Comparison of ENCODE assay signal across 1 cellular context in the genomic region with DNA sequence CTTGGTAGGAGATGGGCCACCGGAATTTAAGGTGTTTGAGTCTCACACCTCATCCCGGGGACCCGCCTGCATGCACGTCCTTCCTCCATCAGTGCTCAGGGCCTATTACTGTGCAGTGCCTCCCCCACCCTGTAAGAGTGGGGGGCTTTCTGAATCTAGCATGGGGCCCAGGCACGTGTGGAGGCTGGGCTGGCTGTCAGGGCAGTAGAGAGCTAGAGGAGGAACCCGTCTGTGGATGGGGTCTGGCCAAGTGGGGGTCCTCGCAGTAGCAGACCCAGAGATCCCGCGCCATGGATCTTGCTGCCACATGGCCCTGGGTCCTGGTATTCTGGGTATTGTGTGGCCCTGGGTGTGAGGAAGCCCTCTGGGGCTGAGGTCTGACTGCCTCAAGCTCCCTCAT.
TF ChIP-seq lines count a peak whose summit lies in the region.

No MANE protein-coding gene starts in this region.

TF ChIP-seq in A549, 52 proteins besides CTCF, POLR2A, EP300 and RAD21 (continued from another document):
- TF ChIP-seq, protein P1, sequence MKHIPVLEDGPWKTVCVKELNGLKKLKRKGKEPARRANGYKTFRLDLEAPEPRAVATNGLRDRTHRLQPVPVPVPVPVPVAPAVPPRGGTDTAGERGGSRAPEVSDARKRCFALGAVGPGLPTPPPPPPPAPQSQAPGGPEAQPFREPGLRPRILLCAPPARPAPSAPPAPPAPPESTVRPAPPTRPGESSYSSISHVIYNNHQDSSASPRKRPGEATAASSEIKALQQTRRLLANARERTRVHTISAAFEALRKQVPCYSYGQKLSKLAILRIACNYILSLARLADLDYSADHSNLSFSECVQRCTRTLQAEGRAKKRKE (CRISPR knock-in tag; IDR thresholded peaks at IDR 0.05; ENCODE audit: low read depth): no peak
- no peak for TF ChIP-seq JUNB (IDR thresholded peaks at IDR 0.05)
- TF ChIP-seq CEBPB (IDR thresholded peaks at IDR 0.05): no peak
- TF ChIP-seq, protein P2, sequence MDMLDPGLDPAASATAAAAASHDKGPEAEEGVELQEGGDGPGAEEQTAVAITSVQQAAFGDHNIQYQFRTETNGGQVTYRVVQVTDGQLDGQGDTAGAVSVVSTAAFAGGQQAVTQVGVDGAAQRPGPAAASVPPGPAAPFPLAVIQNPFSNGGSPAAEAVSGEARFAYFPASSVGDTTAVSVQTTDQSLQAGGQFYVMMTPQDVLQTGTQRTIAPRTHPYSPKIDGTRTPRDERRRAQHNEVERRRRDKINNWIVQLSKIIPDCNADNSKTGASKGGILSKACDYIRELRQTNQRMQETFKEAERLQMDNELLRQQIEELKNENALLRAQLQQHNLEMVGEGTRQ (IDR thresholded peaks at IDR 0.05): no peak
- no peak for TF ChIP-seq HOXA7 (CRISPR knock-in tag; IDR thresholded peaks at IDR 0.05)
- TF ChIP-seq, protein P3, sequence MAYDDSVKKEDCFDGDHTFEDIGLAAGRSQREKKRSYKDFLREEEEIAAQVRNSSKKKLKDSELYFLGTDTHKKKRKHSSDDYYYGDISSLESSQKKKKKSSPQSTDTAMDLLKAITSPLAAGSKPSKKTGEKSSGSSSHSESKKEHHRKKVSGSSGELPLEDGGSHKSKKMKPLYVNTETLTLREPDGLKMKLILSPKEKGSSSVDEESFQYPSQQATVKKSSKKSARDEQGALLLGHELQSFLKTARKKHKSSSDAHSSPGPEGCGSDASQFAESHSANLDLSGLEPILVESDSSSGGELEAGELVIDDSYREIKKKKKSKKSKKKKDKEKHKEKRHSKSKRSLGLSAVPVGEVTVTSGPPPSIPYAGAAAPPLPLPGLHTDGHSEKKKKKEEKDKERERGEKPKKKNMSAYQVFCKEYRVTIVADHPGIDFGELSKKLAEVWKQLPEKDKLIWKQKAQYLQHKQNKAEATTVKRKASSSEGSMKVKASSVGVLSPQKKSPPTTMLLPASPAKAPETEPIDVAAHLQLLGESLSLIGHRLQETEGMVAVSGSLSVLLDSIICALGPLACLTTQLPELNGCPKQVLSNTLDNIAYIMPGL (CRISPR knock-in tag; IDR thresholded peaks at IDR 0.05; ENCODE audit: borderline replicate concordance): no peak
- no peak for TF ChIP-seq RCOR1 (IDR thresholded peaks at IDR 0.05; ENCODE audit: low read depth, low read length)
- TF ChIP-seq JUN (IDR thresholded peaks at IDR 0.05): no peak
- no peak for TF ChIP-seq ZFP36 (IDR thresholded peaks at IDR 0.05; ENCODE audit: borderline replicate concordance, partially characterized antibody)
- TF ChIP-seq, protein P4, sequence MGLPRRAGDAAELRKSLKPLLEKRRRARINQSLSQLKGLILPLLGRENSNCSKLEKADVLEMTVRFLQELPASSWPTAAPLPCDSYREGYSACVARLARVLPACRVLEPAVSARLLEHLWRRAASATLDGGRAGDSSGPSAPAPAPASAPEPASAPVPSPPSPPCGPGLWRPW (IDR thresholded peaks at IDR 0.05): no peak
- TF ChIP-seq ESRRA (IDR thresholded peaks at IDR 0.05; ENCODE audit: borderline replicate concordance, low read length): no peak
- TF ChIP-seq ZNF302 (CRISPR knock-in tag; IDR thresholded peaks at IDR 0.05): no peak
- no peak for TF ChIP-seq HOXB13 (CRISPR knock-in tag; IDR thresholded peaks at IDR 0.05; ENCODE audit: low read depth)
